8 cellular contexts compared by ENCODE assay signal in genomic region chr13:19586904-19587634, GRCh38.
DNase-seq lines count a peak whose midpoint lies in the region; ATAC-seq and TF ChIP-seq lines count a peak whose summit lies in the region.

No MANE protein-coding gene starts in this region.

- H3K79me2 ChIP-seq in OCI-LY1 (ENCODE audit: insufficient read depth, low read length): no peaks in the 10 kb centered on the region

- H3K9ac ChIP-seq in OCI-LY1 (ENCODE audit: low read length): peak overlapping the region; percentile 49

- H3K27ac ChIP-seq in OCI-LY1 (ENCODE audit: low read depth, low read length, poor library complexity, severe bottlenecking): peak overlapping the region; percentile 83

- H3K4me3 ChIP-seq in OCI-LY1 (ENCODE audit: low read depth, low read length, poor library complexity, severe bottlenecking): peak overlapping the region; percentile 72

- H3K27me3 ChIP-seq in OCI-LY1 (ENCODE audit: insufficient read depth, low read length): no peaks in the 10 kb centered on the region

- TF ChIP-seq CTCF in OCI-LY1 (IDR thresholded peaks at IDR 0.05; ENCODE audit: low read length): no peak

- peak overlapping the region; percentile 80 for H3K4me2 ChIP-seq in OCI-LY1 (ENCODE audit: low read length)

- H3K9me3 ChIP-seq in OCI-LY1 (ENCODE audit: low read length): no peaks in the 10 kb centered on the region

- ATAC-seq in GM18870 (IDR thresholded peaks at IDR 0.05; ENCODE audit: unreplicated experiment) (peak; percentile 74), HG02852 (IDR thresholded peaks at IDR 0.05; ENCODE audit: unreplicated experiment) (peak; percentile 81)

- DNase-seq in activated T-cell treated with anti-CD3 and anti-CD28 coated beads for 48 hours (ENCODE audit: low read depth) (peak; percentile 69), iris pigment epithelial cell (ENCODE audit: low read depth) (peak; percentile 73), LoVo (ENCODE audit: low spot score) (no peak), NCI-H1694 treated with DMSO at 0.1 percent for 48 hours (lab: John Stamatoyannopoulos, UW) (no peak)
- DNase-seq in stimulated activated CD8-positive, alpha-beta memory T cell treated with anti-CD3 and anti-CD28 coated beads, Interleukin-4, amount 100 ng/mL, for 48 hours: peak; percentile 83

- H3F3A ChIP-seq in OCI-LY1 (ENCODE audit: insufficient read depth, low read length): no peaks in the 10 kb centered on the region

- peak overlapping the region; percentile 92 for H2AFZ ChIP-seq in OCI-LY1 (ENCODE audit: low read length)

- no peaks in the 10 kb centered on the region for H3K9me2 ChIP-seq in OCI-LY1 (ENCODE audit: low read depth, low read length)

- no peaks in the 10 kb centered on the region for H4K20me1 ChIP-seq in OCI-LY1 (ENCODE audit: insufficient read depth, low read length)

- peaks cover 15% of the 10 kb centered on the region for H3K4me1 ChIP-seq in OCI-LY1 (ENCODE audit: insufficient read depth, low read length, severe bottlenecking)

- H3K36me3 ChIP-seq in OCI-LY1 (ENCODE audit: insufficient read depth, low read length): no peaks in the 10 kb centered on the region; the same call in 1 of the 2 replicates

Comparison
In these comparisons a context has a peak if more than half of its experiments do, and no peak if none do; other contexts are left out.
1. DNase-seq: peak in activated T-cell treated with anti-CD3 and anti-CD28 coated beads for 48 hours (single experiment), iris pigment epithelial cell (single experiment) and stimulated activated CD8-positive, alpha-beta memory T cell treated with anti-CD3 and anti-CD28 coated beads, Interleukin-4, amount 100 ng/mL, for 48 hours (single experiment); none in LoVo (single experiment) and NCI-H1694 treated with DMSO at 0.1 percent for 48 hours (single experiment).